In the genomic region with DNA sequence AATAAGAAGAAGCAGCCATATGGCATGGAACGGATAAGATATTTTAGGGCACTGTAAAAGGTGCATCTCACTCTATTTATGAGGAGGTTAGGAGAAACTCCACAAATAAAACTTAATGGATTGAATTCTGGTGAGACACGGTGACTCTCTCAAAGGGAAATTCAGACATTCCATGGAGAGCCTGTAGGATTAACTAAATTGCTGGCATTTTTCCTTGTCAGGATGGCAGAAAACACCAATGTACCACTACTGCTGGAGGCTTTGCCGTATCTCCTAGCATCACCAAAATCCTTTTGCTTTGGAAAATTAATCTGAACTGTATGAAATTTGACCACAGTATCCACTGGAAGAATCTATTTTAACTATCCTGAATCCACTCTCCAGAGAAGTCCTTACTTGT, we compare ENCODE assay signal across 22 cellular contexts.
"Had no signal": no experiment of that assay in that cellular context is flagged by ENCODE, and none has a peak within 500 bp of the region (broad histone marks: within the 10 kb centered on the region; RNA-seq: fewer than 3 reads in every experiment).

No MANE protein-coding gene starts in this region.

- H3K4me1 ChIP-seq: left lung, lower lobe of right lung, tibial nerve, uterus had no signal

- H3K4me3 ChIP-seq: left lung, lower lobe of right lung, ovary, tibial nerve, uterus had no signal

- H3K27ac ChIP-seq: left lung, lower lobe of right lung, ovary, tibial nerve, uterus had no signal

- DNase-seq: hypothalamus; immature natural killer cell; kidney; left colon; left lung; lower lobe of right lung; mammary epithelial cell; mesenchymal stem cell; naive thymus-derived CD8-positive, alpha-beta T cell; ovary; right cardiac atrium; small intestine; stimulated activated CD4-positive, alpha-beta T cell treated with anti-CD3 and anti-CD28 coated beads, Interleukin-1b, Interleukin-23, amount 100 ng/mL, for 48 hours; stimulated activated CD4-positive, alpha-beta T cell treated with anti-CD3 and anti-CD28 coated beads, Interleukin-2, amount 100 ng/mL, for 48 hours; stimulated activated CD4-positive, alpha-beta T cell treated with anti-CD3 and anti-CD28 coated beads, Interleukin-4, amount 100 ng/mL, for 4 hours; stimulated activated CD8-positive, alpha-beta memory T cell treated with anti-CD3 and anti-CD28 coated beads, Interleukin-4, amount 100 ng/mL, for 48 hours; stimulated activated naive CD4-positive, alpha-beta T cell treated with Interleukin-2 at 50 U/mL for 16 hours; stimulated activated naive CD8-positive, alpha-beta T cell treated with anti-CD3 and anti-CD28 coated beads, Interleukin-15, amount 100 ng/mL, for 72 hours; substantia nigra; uterus had no signal

- FAIRE-seq: islet of Langerhans, kidney, small intestine had no signal

- H3K36me3 ChIP-seq: left lung, lower lobe of right lung, ovary, tibial nerve, uterus had no signal

- H3K9me3 ChIP-seq: left lung, lower lobe of right lung, ovary, tibial nerve, uterus had no signal

- H3K27me3 ChIP-seq: left lung, ovary, tibial nerve, uterus had no signal
